Comparison of ENCODE assay signal across 25 cellular contexts in the genomic region with DNA sequence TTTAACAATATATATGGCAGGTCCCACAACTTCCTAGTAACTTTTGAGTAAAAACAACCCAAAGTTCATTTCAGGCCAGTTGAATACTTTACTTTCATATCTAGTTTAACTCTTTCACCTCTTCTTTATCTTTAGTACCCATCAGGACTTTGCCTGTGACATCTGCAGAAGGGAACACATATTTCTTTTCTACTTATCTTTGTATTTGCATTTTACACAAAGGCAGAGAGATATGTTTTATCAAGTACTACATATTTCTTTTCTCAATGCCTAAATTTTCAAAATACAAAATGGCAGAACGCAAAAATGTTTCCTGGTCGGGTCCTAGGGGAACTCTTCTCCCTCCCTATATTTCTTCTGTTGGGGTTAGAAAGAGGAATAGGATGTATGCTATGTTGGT. TPM values are rescaled to one million over a fixed set of nuclear protein-coding genes. Genes with fewer than 3 reads are reported as not detected.
A peak's percentile ranks its signal among the peaks of the same experiment; 100 is the strongest.
DNase-seq lines count a peak whose midpoint lies in the region; ATAC-seq and TF ChIP-seq lines count a peak whose summit lies in the region.
"Had no signal": no experiment of that assay in that cellular context is flagged by ENCODE, and none has a peak within 500 bp of the region (broad histone marks: within the 10 kb centered on the region; RNA-seq: fewer than 3 reads in every experiment).

No MANE protein-coding gene starts in this region.

- no peaks in the 10 kb centered on the region for H3K79me2 ChIP-seq in SK-N-SH (ENCODE audit: insufficient read depth)

- H3K36me3 Mint-ChIP-seq in CD4-positive, alpha-beta T cell (ENCODE audit: low read depth), result no peaks in the 10 kb centered on the region
- peaks cover 10% of the 10 kb centered on the region for H3K36me3 Mint-ChIP-seq in activated naive CD8-positive, alpha-beta T cell

- DNase-seq in SK-N-SH (no peak), OCI-M1 (lab: John Stamatoyannopoulos, UW) (peak; percentile 63), NCI-H2171 treated with DMSO at 0.1 percent for 48 hours (lab: John Stamatoyannopoulos, UW) (no peak), NCI-H526 (lab: John Stamatoyannopoulos, UW) (no peak)
- DNase-seq in CD4-positive, alpha-beta T cell, result no peak
- DNase-seq: activated CD8-positive, alpha-beta memory T cell treated with anti-CD3 and anti-CD28 coated beads for 24 hours; amygdala; Caco-2; colonic mucosa; DND-41; effector memory CD8-positive, alpha-beta T cell; H7; heart left ventricle; mammary epithelial cell; NCI-H2171; NCI-H524; psoas muscle; RPMI8226; T1000 had no signal

- no peaks in the 10 kb centered on the region for H3F3A ChIP-seq in SK-N-SH (replicated peaks; ENCODE audit: insufficient read depth)

- no peaks in the 10 kb centered on the region for H4K20me1 ChIP-seq in SK-N-SH (ENCODE audit: insufficient read depth)

- H3K4me1 ChIP-seq in SK-N-SH (ENCODE audit: control insufficient read depth in 1 of 2, insufficient read depth in 2 of 2, low read depth in 1 of 2, low read length in 1 of 2), result peaks cover 0 to 3% of the 10 kb centered on the region in 2 experiments; a peak in 1 of 4 replicates
- H3K4me1 ChIP-seq: breast epithelium, Caco-2, colonic mucosa, psoas muscle had no signal

- H3K4me2 ChIP-seq in SK-N-SH, result no peak overlapping the region
- H3K4me2 ChIP-seq: KMS-11 had no signal

- H2AFZ ChIP-seq in SK-N-SH (ENCODE audit: low read depth), result 0 out of 2 replicates have a peak overlapping the region, but pooled peaks have one; percentile 1

- no peaks in the 10 kb centered on the region for H3K27me3 ChIP-seq in SK-N-SH (ENCODE audit: insufficient read depth)
- no peaks in the 10 kb centered on the region for H3K27me3 ChIP-seq in CD4-positive, alpha-beta T cell (ENCODE audit: control insufficient read depth, insufficient read depth, low read length)
- H3K27me3 ChIP-seq: breast epithelium, colonic mucosa, heart left ventricle had no signal

- H3K4me3 Mint-ChIP-seq in CD4-positive, alpha-beta T cell, result no peak overlapping the region
- H3K4me3 Mint-ChIP-seq in activated naive CD8-positive, alpha-beta T cell, result no peak overlapping the region

- intact Hi-C loops in CD4-positive, alpha-beta T cell (cut with DNase I, micrococcal nuclease), result no loop called here

- no peaks in the 10 kb centered on the region for H3K27me3 Mint-ChIP-seq in CD4-positive, alpha-beta T cell
- H3K27me3 Mint-ChIP-seq in activated naive CD8-positive, alpha-beta T cell, result no peaks in the 10 kb centered on the region
- H3K27me3 Mint-ChIP-seq: effector memory CD8-positive, alpha-beta T cell had no signal

- POLR2A ChIA-PET in SK-N-SH (lab: Yijun Ruan, JAX), result no interaction called here
- POLR2A ChIA-PET in CD4-positive, alpha-beta T cell (lab: Charles Lee), result interaction anchor here (1.1 to 2.0 kb wide), 8 partner anchors 8 to 75 kb away, joined by 3 to 10 read pairs (median 4); no protein-coding TSS in a partner anchor

- H3K9me3 Mint-ChIP-seq in CD4-positive, alpha-beta T cell, result peaks cover 5% of the 10 kb centered on the region
- peaks cover 10% of the 10 kb centered on the region for H3K9me3 Mint-ChIP-seq in activated naive CD8-positive, alpha-beta T cell (ENCODE audit: low read depth)

- H3K4me1 Mint-ChIP-seq in CD4-positive, alpha-beta T cell (ENCODE audit: low read depth), result peaks cover 90% of the 10 kb centered on the region
- peaks cover 89% of the 10 kb centered on the region for H3K4me1 Mint-ChIP-seq in activated naive CD8-positive, alpha-beta T cell (ENCODE audit: low read depth)

- no peaks in the 10 kb centered on the region for H3K9me3 ChIP-seq in SK-N-SH
- H3K9me3 ChIP-seq in CD4-positive, alpha-beta T cell (ENCODE audit: control insufficient read depth, low read length), result no peaks in the 10 kb centered on the region
- H3K9me3 ChIP-seq: breast epithelium, Caco-2, colonic mucosa, heart left ventricle, psoas muscle had no signal

- H3K4me3 ChIP-seq in SK-N-SH (ENCODE audit: low read depth in 2 of 2, low read length in 1 of 2), result no peak overlapping the region
- H3K4me3 ChIP-seq: breast epithelium, colonic mucosa, heart left ventricle, psoas muscle had no signal

- H3K9me2 ChIP-seq in SK-N-SH, result no peaks in the 10 kb centered on the region

- no peak for TF ChIP-seq RAD21 in SK-N-SH (IDR thresholded peaks at IDR 0.05; ENCODE audit: low read length)

- H3K27ac ChIP-seq in SK-N-SH (ENCODE audit: low read depth in 2 of 2, low read length in 1 of 2), result no peak overlapping the region
- H3K27ac ChIP-seq in CD4-positive, alpha-beta T cell (ENCODE audit: low read depth, low read length), result no peak overlapping the region
- H3K27ac ChIP-seq: 22Rv1, breast epithelium, colonic mucosa, KMS-11, psoas muscle had no signal

- peak overlapping the region; percentile 68 for H3K27ac Mint-ChIP-seq in CD4-positive, alpha-beta T cell
- peak overlapping the region; percentile 35 for H3K27ac Mint-ChIP-seq in activated naive CD8-positive, alpha-beta T cell

- H3K9ac ChIP-seq in SK-N-SH, result no peak overlapping the region
- H3K9ac ChIP-seq: KMS-11 had no signal

- no peak for TF ChIP-seq EP300 in SK-N-SH (IDR thresholded peaks at IDR 0.05; ENCODE audit: borderline replicate concordance in 1 of 2, low read depth in 1 of 2, low read length in 1 of 2)

- ATAC-seq in SK-N-SH treated with all-trans-retinoic acid at 6 μM for 48 hours, result no peak
- ATAC-seq in CD4-positive, alpha-beta T cell (ENCODE audit: poor library complexity), result no peak
- ATAC-seq in GM21576 (IDR thresholded peaks at IDR 0.05; ENCODE audit: unreplicated experiment), result no peak
- ATAC-seq: effector memory CD8-positive, alpha-beta T cell; heart left ventricle; psoas muscle had no signal

- CTCF ChIA-PET in SK-N-SH (lab: Yijun Ruan, JAX), result interaction anchor here (1.2 kb wide), 1 partner anchor 537 kb away, joined by 3 read pairs; no protein-coding TSS in a partner anchor
- CTCF ChIA-PET in CD4-positive, alpha-beta T cell (lab: Charles Lee), result no interaction called here

- no peaks in the 10 kb centered on the region for H3K36me3 ChIP-seq in SK-N-SH (replicated peaks in 1 of 2; ENCODE audit: control insufficient read depth in 1 of 2, insufficient read depth in 2 of 2, low read length in 1 of 2)
- H3K36me3 ChIP-seq: breast epithelium, colonic mucosa, heart left ventricle had no signal

- 90% methylated on average over 2 of the region's 2 CpGs for WGBS in SK-N-SH (ENCODE audit: low lambda C conversion rate)

- no peak for TF ChIP-seq CTCF in SK-N-SH (IDR thresholded peaks at IDR 0.05)
- TF ChIP-seq CTCF in CD4-positive, alpha-beta T cell (IDR thresholded peaks at IDR 0.05), result no peak

TF ChIP-seq in SK-N-SH, 30 proteins besides CTCF, POLR2A, EP300 and RAD21 (continues in another document):
- TF ChIP-seq, protein P1, sequence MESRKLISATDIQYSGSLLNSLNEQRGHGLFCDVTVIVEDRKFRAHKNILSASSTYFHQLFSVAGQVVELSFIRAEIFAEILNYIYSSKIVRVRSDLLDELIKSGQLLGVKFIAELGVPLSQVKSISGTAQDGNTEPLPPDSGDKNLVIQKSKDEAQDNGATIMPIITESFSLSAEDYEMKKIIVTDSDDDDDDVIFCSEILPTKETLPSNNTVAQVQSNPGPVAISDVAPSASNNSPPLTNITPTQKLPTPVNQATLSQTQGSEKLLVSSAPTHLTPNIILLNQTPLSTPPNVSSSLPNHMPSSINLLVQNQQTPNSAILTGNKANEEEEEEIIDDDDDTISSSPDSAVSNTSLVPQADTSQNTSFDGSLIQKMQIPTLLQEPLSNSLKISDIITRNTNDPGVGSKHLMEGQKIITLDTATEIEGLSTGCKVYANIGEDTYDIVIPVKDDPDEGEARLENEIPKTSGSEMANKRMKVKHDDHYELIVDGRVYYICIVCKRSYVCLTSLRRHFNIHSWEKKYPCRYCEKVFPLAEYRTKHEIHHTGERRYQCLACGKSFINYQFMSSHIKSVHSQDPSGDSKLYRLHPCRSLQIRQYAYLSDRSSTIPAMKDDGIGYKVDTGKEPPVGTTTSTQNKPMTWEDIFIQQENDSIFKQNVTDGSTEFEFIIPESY (IDR thresholded peaks at IDR 0.05; ENCODE audit: borderline replicate concordance, low read depth), result no peak
- TF ChIP-seq FOSL2 (IDR thresholded peaks at IDR 0.05; ENCODE audit: borderline replicate concordance, low read depth), result no peak
- no peak for TF ChIP-seq TAF1 (IDR thresholded peaks at IDR 0.05; ENCODE audit: borderline replicate concordance, low read depth, low read length)
- TF ChIP-seq TCF12 (IDR thresholded peaks at IDR 0.05), result no peak
- no peak for TF ChIP-seq MAX (IDR thresholded peaks at IDR 0.05; ENCODE audit: low read depth)

TF ChIP-seq in SK-N-SH treated with all-trans-retinoic acid at 6 μM for 48 hours, 23 proteins besides CTCF, POLR2A, EP300 and RAD21 (continues in another document):
- TF ChIP-seq, protein P2, sequence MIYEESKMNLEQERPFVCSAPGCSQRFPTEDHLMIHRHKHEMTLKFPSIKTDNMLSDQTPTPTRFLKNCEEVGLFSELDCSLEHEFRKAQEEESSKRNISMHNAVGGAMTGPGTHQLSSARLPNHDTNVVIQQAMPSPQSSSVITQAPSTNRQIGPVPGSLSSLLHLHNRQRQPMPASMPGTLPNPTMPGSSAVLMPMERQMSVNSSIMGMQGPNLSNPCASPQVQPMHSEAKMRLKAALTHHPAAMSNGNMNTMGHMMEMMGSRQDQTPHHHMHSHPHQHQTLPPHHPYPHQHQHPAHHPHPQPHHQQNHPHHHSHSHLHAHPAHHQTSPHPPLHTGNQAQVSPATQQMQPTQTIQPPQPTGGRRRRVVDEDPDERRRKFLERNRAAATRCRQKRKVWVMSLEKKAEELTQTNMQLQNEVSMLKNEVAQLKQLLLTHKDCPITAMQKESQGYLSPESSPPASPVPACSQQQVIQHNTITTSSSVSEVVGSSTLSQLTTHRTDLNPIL (CRISPR knock-in tag; IDR thresholded peaks at IDR 0.05; ENCODE audit: low read depth), result no peak
- TF ChIP-seq ZNF565 (CRISPR knock-in tag; conservative IDR thresholded peaks at IDR 0.05; ENCODE audit: low read depth) (no peak), RARB (CRISPR knock-in tag; IDR thresholded peaks at IDR 0.05) (no peak), ISL1 (CRISPR knock-in tag; IDR thresholded peaks at IDR 0.05) (no peak), CSRNP3 (CRISPR knock-in tag; IDR thresholded peaks at IDR 0.05) (no peak), TOX (CRISPR knock-in tag; IDR thresholded peaks at IDR 0.05; ENCODE audit: borderline replicate concordance) (no peak)

RNA-seq across cellular contexts. Expression of gene PTPRC, which starts 6.8 kb away (rescaled TPM):
- 0.03 and 0.11 TPM in 2 replicates for polyA plus RNA-seq in SK-N-SH (2012; rRNA removed)
- polyA plus RNA-seq in SK-N-SH (2012; cell fraction: cytosol; rRNA removed), result 0.05 and 0.06 TPM in 2 replicates
- polyA plus RNA-seq in SK-N-SH (2012; cell fraction: nucleus; rRNA removed), result 0.10 TPM in 1 of 2 replicates, not detected in the other
- total RNA-seq in CD4-positive, alpha-beta T cell, result 100 to 1,000 TPM; 661 to 698 TPM
- total RNA-seq: H7 had no signal
- polyA plus RNA-seq: mammary epithelial cell had no signal
